In genomic region chr11:116690623-116691022, GRCh38 we compare ENCODE assay signal across 25 cellular contexts.
"Had no signal": no experiment of that assay in that cellular context is flagged by ENCODE, and none has a peak within 500 bp of the region (broad histone marks: within the 10 kb centered on the region; RNA-seq: fewer than 3 reads in every experiment).

No MANE protein-coding gene starts in this region.

- H3K27me3 ChIP-seq: ovary had no signal

- H3K27ac ChIP-seq: esophagus squamous epithelium, gastrocnemius medialis, left ventricle myocardium inferior, ovary, psoas muscle, skin epidermis, tibial artery had no signal

- H3K27ac Mint-ChIP-seq: activated B cell treated with CpG ODN at 0.5 μM for 24 hours; activated naive CD4-positive, alpha-beta T cell treated with anti-CD3 and anti-CD28 coated beads, Interleukin-2, amount 10 ng/mL, durations not matched to agents 7 days and 5 days; activated T-cell treated with anti-CD3 and anti-CD28 coated beads, Interleukin-2, amount 50 U/mL, for 72 hours; endodermal cell; natural killer cell; stimulated activated effector memory CD8-positive, alpha-beta T cell treated with anti-CD3 and anti-CD28 coated beads, Interleukin-12 subunit alpha, Interleukin-12 subunit beta, amount 100 ng/mL, for 72 hours; stimulated activated naive CD8-positive, alpha-beta T cell treated with anti-CD3 and anti-CD28 coated beads, Interleukin-15, amount 100 ng/mL, for 72 hours; T-helper 17 cell had no signal

- H3K4me3 ChIP-seq: esophagus squamous epithelium, gastrocnemius medialis, left ventricle myocardium inferior, ovary, psoas muscle, skin epidermis, tibial artery had no signal

- H3K4me3 Mint-ChIP-seq: activated B cell treated with CpG ODN at 0.5 μM for 24 hours; activated naive CD4-positive, alpha-beta T cell treated with anti-CD3 and anti-CD28 coated beads, Interleukin-2, amount 10 ng/mL, durations not matched to agents 7 days and 5 days; activated T-cell treated with anti-CD3 and anti-CD28 coated beads, Interleukin-2, amount 50 U/mL, for 72 hours; endodermal cell; natural killer cell; stimulated activated effector memory CD8-positive, alpha-beta T cell treated with anti-CD3 and anti-CD28 coated beads, Interleukin-12 subunit alpha, Interleukin-12 subunit beta, amount 100 ng/mL, for 72 hours; stimulated activated naive CD8-positive, alpha-beta T cell treated with anti-CD3 and anti-CD28 coated beads, Interleukin-15, amount 100 ng/mL, for 72 hours; T-helper 17 cell had no signal

- H3K9me3 Mint-ChIP-seq: activated B cell treated with CpG ODN at 0.5 μM for 24 hours; activated naive CD4-positive, alpha-beta T cell treated with anti-CD3 and anti-CD28 coated beads, Interleukin-2, amount 10 ng/mL, durations not matched to agents 7 days and 5 days; activated T-cell treated with anti-CD3 and anti-CD28 coated beads, Interleukin-2, amount 50 U/mL, for 72 hours; endodermal cell; natural killer cell; stimulated activated effector memory CD8-positive, alpha-beta T cell treated with anti-CD3 and anti-CD28 coated beads, Interleukin-12 subunit alpha, Interleukin-12 subunit beta, amount 100 ng/mL, for 72 hours; stimulated activated naive CD8-positive, alpha-beta T cell treated with anti-CD3 and anti-CD28 coated beads, Interleukin-15, amount 100 ng/mL, for 72 hours had no signal

- H3K36me3 ChIP-seq: esophagus squamous epithelium, gastrocnemius medialis, left ventricle myocardium inferior, ovary, tibial artery had no signal

- H3K9me3 ChIP-seq: esophagus squamous epithelium, gastrocnemius medialis, left ventricle myocardium inferior, ovary, psoas muscle, tibial artery had no signal

- H3K4me1 Mint-ChIP-seq: activated naive CD4-positive, alpha-beta T cell treated with anti-CD3 and anti-CD28 coated beads, Interleukin-2, amount 10 ng/mL, durations not matched to agents 7 days and 5 days; natural killer cell; stimulated activated effector memory CD8-positive, alpha-beta T cell treated with anti-CD3 and anti-CD28 coated beads, Interleukin-12 subunit alpha, Interleukin-12 subunit beta, amount 100 ng/mL, for 72 hours; stimulated activated naive CD8-positive, alpha-beta T cell treated with anti-CD3 and anti-CD28 coated beads, Interleukin-15, amount 100 ng/mL, for 72 hours had no signal

- H3K4me1 ChIP-seq: gastrocnemius medialis, left ventricle myocardium inferior, psoas muscle, tibial artery had no signal

- DNase-seq: activated B cell treated with CpG ODN at 0.5 μM for 24 hours; activated CD4-positive, alpha-beta T cell treated with anti-CD3 and anti-CD28 coated beads for 48 hours; activated CD8-positive, alpha-beta memory T cell treated with anti-CD3 and anti-CD28 coated beads, Interleukin-2, amount 50 U/mL, for 48 hours; activated naive CD4-positive, alpha-beta T cell treated with anti-CD3 and anti-CD28 coated beads, Interleukin-2, amount 10 ng/mL, durations not matched to agents 7 days and 5 days; activated T-cell treated with anti-CD3 and anti-CD28 coated beads, Interleukin-2, amount 50 U/mL, for 72 hours; amygdala; cerebellar nuclear complex; cortex of kidney; endodermal cell; esophagus squamous epithelium; gastrocnemius medialis; hypothalamus; left ventricle myocardium inferior; mammary epithelial cell; midbrain; natural killer cell; psoas muscle; stimulated activated CD4-positive, alpha-beta T cell treated with anti-CD3 and anti-CD28 coated beads, Interleukin-2, amount 100 ng/mL, for 24 hours; stimulated activated naive CD8-positive, alpha-beta T cell treated with anti-CD3 and anti-CD28 coated beads, Interleukin-15, amount 100 ng/mL, for 72 hours; T-helper 17 cell; tibial artery had no signal

- ATAC-seq: gastrocnemius medialis; natural killer cell; psoas muscle; right cardiac atrium; stimulated activated effector memory CD8-positive, alpha-beta T cell treated with anti-CD3 and anti-CD28 coated beads, Interleukin-12 subunit alpha, Interleukin-12 subunit beta, amount 100 ng/mL, for 72 hours; stimulated activated naive CD8-positive, alpha-beta T cell treated with anti-CD3 and anti-CD28 coated beads, Interleukin-15, amount 100 ng/mL, for 72 hours; T-helper 17 cell had no signal

- H3K36me3 Mint-ChIP-seq: activated naive CD4-positive, alpha-beta T cell treated with anti-CD3 and anti-CD28 coated beads, Interleukin-2, amount 10 ng/mL, durations not matched to agents 7 days and 5 days; natural killer cell; stimulated activated effector memory CD8-positive, alpha-beta T cell treated with anti-CD3 and anti-CD28 coated beads, Interleukin-12 subunit alpha, Interleukin-12 subunit beta, amount 100 ng/mL, for 72 hours had no signal
